In the genomic region with DNA sequence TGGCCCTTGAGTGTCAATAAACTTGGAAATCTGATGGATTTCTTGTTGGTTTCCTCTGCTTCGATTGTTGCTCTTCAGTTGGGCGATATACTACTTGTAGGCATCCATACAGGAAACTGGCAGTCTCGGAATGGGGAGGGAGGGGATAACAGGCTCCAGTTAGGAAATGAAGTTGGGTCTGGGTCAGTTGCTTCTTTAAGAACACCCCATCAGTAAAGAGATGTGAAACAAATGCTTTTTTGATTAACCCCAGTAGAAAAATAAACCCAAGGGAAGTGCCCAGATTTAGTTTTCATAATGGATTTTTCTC, we compare ENCODE assay signal across 8 cellular contexts. TPM values are rescaled to one million over a fixed set of nuclear protein-coding genes. Genes with fewer than 3 reads are reported as not detected.
DNase-seq lines count a peak whose midpoint lies in the region; ATAC-seq and TF ChIP-seq lines count a peak whose summit lies in the region.

No MANE protein-coding gene starts in this region.

- peak overlapping the region; percentile 98 for H3K4me3 ChIP-seq in left ventricle myocardium inferior
- peak overlapping the region; percentile 88 for H3K4me3 ChIP-seq in MG63

- H3K4me1 ChIP-seq in left ventricle myocardium inferior: peaks cover 55% of the 10 kb centered on the region

- H3K9me3 Mint-ChIP-seq in effector memory CD8-positive, alpha-beta T cell: no peaks in the 10 kb centered on the region
- no peaks in the 10 kb centered on the region for H3K9me3 Mint-ChIP-seq in osteocyte (ENCODE audit: unreplicated experiment)

- peaks cover 5% of the 10 kb centered on the region for H3K36me3 Mint-ChIP-seq in effector memory CD8-positive, alpha-beta T cell (ENCODE audit: insufficient read depth)
- H3K36me3 Mint-ChIP-seq in osteocyte (ENCODE audit: unreplicated experiment): peaks cover 1% of the 10 kb centered on the region

- peak overlapping the region; percentile 100 for H3K4me3 Mint-ChIP-seq in effector memory CD8-positive, alpha-beta T cell
- H3K4me3 Mint-ChIP-seq in osteocyte (ENCODE audit: unreplicated experiment): peak overlapping the region; percentile 97

- peak overlapping the region; percentile 93 for H3K27ac ChIP-seq in left ventricle myocardium inferior (replicated peaks)

- H3K27ac Mint-ChIP-seq in effector memory CD8-positive, alpha-beta T cell: peak overlapping the region; percentile 99 to 100
- H3K27ac Mint-ChIP-seq in osteocyte (ENCODE audit: unreplicated experiment): peak overlapping the region; percentile 97

- no peak for TF ChIP-seq CTCF in left ventricle myocardium inferior (IDR thresholded peaks at IDR 0.05; ENCODE audit: borderline replicate concordance)
- TF ChIP-seq CTCF in osteocyte (IDR thresholded peaks at IDR 0.05): no peak

- intact Hi-C loops in left ventricle myocardium inferior (cut with micrococcal nuclease): no loop called here
- intact Hi-C loops in Right ventricle myocardium superior (cut with DNase I): no loop called here

- no peak for DNase-seq in left ventricle myocardium inferior
- DNase-seq in Right ventricle myocardium superior: no peak
- DNase-seq in MG63: no peak
- no peak for DNase-seq in effector memory CD8-positive, alpha-beta T cell
- DNase-seq in osteocyte (ENCODE audit: extremely low spot score, unreplicated experiment): no peak
- no peak for DNase-seq in NCI-H1092 treated with DMSO at 0.1 percent for 48 hours (lab: John Stamatoyannopoulos, UW)
- DNase-seq in NCI-H524 (lab: John Stamatoyannopoulos, UW): no peak

- H3K4me1 Mint-ChIP-seq in effector memory CD8-positive, alpha-beta T cell (ENCODE audit: low read depth in 2 of 2): peaks cover 31 to 42% of the 10 kb centered on the region in 2 donors
- H3K4me1 Mint-ChIP-seq in osteocyte (ENCODE audit: unreplicated experiment): peaks cover 34% of the 10 kb centered on the region

- no peaks in the 10 kb centered on the region for H3K27me3 ChIP-seq in left ventricle myocardium inferior (ENCODE audit: low read depth)
- H3K27me3 ChIP-seq in MG63: no peaks in the 10 kb centered on the region

- ATAC-seq in Right ventricle myocardium superior (ENCODE audit: poor library complexity) (no peak), HG02678 (IDR thresholded peaks at IDR 0.05; ENCODE audit: unreplicated experiment) (no peak)
- no peak for ATAC-seq in effector memory CD8-positive, alpha-beta T cell (replicated peaks)

- no peaks in the 10 kb centered on the region for H3K36me3 ChIP-seq in left ventricle myocardium inferior
- no peaks in the 10 kb centered on the region; the same call in 1 of the 2 replicates for H3K36me3 ChIP-seq in MG63

- H3K27me3 Mint-ChIP-seq in effector memory CD8-positive, alpha-beta T cell: peaks cover 0 to 6% of the 10 kb centered on the region in 2 donors
- peaks cover 13% of the 10 kb centered on the region for H3K27me3 Mint-ChIP-seq in osteocyte (ENCODE audit: unreplicated experiment)

- H3K9me3 ChIP-seq in left ventricle myocardium inferior (replicated peaks) (no peaks in the 10 kb centered on the region), MG63 (no peaks in the 10 kb centered on the region)

RNA-seq across cellular contexts. Expression of a gene that starts 0.7 kb away (rescaled TPM):
- total RNA-seq in left ventricle myocardium inferior (35.8 TPM), Right ventricle myocardium superior (30.2 TPM), osteocyte (36.9 and 41.9 TPM in 2 replicates)
- 13.5 and 14.9 TPM in 2 replicates for total RNA-seq in MG63 (2014; rRNA removed; shearing (Covaris generic); ENCODE audit: low replicate concordance)

RNA-seq across cellular contexts. Expression of a gene that starts 48.6 kb away (rescaled TPM):
- total RNA-seq in left ventricle myocardium inferior: not detected
- not detected for total RNA-seq in Right ventricle myocardium superior
- not detected in 2 replicates for total RNA-seq in MG63 (2014; rRNA removed; shearing (Covaris generic); ENCODE audit: low replicate concordance)
- total RNA-seq in osteocyte: not detected in 2 replicates
